Comparison of ENCODE assay signal across 8 cellular contexts in genomic region chr5:137754961-137755762, GRCh38. TPM values are rescaled to one million over a fixed set of nuclear protein-coding genes. Genes with fewer than 3 reads are reported as not detected.
A peak's percentile ranks its signal among the peaks of the same experiment; 100 is the strongest.
DNase-seq lines count a peak whose midpoint lies in the region; ATAC-seq lines count a peak whose summit lies in the region.

No MANE protein-coding gene starts in this region.

- peak overlapping the region; percentile 91 for H3K4me3 Mint-ChIP-seq in activated naive CD8-positive, alpha-beta T cell treated with anti-CD3 and anti-CD28 coated beads, Interleukin-2, amount 10 ng/mL, durations not matched to agents 7 days and 5 days

- peak overlapping the region; percentile 100 for H3K27ac Mint-ChIP-seq in activated naive CD8-positive, alpha-beta T cell treated with anti-CD3 and anti-CD28 coated beads, Interleukin-2, amount 10 ng/mL, durations not matched to agents 7 days and 5 days

- peaks cover 2% of the 10 kb centered on the region; the same call in 1 of the 2 replicates for H3K9me3 ChIP-seq in iPS-20b (ENCODE audit: insufficient read depth, low read depth, low read length)
- H3K9me3 ChIP-seq in stomach smooth muscle (ENCODE audit: control insufficient read depth in 2 of 2, low read length in 2 of 2) = no peaks in the 10 kb centered on the region

- H3K4me3 ChIP-seq in iPS-20b (ENCODE audit: low read length) (peak overlapping the region; percentile 77), stomach smooth muscle (ENCODE audit: low read length in 2 of 2) (peak overlapping the region; percentile 88 to 94)

- peak overlapping the region; percentile 99; the same call in 1 of the 2 replicates for H3K9ac ChIP-seq in iPS-20b (ENCODE audit: low read depth, low read length)
- H3K9ac ChIP-seq in stomach smooth muscle (ENCODE audit: low read length in 2 of 2) = peak overlapping the region; percentile 100

- POLR2A ChIA-PET in activated naive CD8-positive, alpha-beta T cell treated with anti-CD3 and anti-CD28 coated beads, Interleukin-2, amount 10 ng/mL, durations not matched to agents 7 days and 5 days (lab: Charles Lee) = interaction anchor here (0.6 to 2.6 kb wide), 10 partner anchors 18 to 275 kb away, joined by 3 to 47 read pairs (median 4); partner anchors contain the start of genes KLHL3 and PKD2L2

- peak overlapping the region; percentile 98 for H3K27ac ChIP-seq in iPS-20b (ENCODE audit: low read length)
- H3K27ac ChIP-seq in stomach smooth muscle (ENCODE audit: low read length) = peak overlapping the region; percentile 100

- H3K27me3 ChIP-seq in iPS-20b (ENCODE audit: insufficient read depth, low read length) (no peaks in the 10 kb centered on the region), stomach smooth muscle (ENCODE audit: control insufficient read depth in 1 of 2, insufficient read depth in 2 of 2, low read length in 2 of 2) (no peaks in the 10 kb centered on the region)

- peaks cover 27% of the 10 kb centered on the region for H3K36me3 Mint-ChIP-seq in activated naive CD8-positive, alpha-beta T cell treated with anti-CD3 and anti-CD28 coated beads, Interleukin-2, amount 10 ng/mL, durations not matched to agents 7 days and 5 days

- H3K4me1 ChIP-seq in iPS-20b (ENCODE audit: insufficient read depth, low read length) (peaks cover 5% of the 10 kb centered on the region; the same call in 1 of the 2 replicates), stomach smooth muscle (ENCODE audit: control insufficient read depth, insufficient read depth, low read length) (peaks cover 12% of the 10 kb centered on the region)

- ATAC-seq in GM19025 (IDR thresholded peaks at IDR 0.05; ENCODE audit: low read depth, unreplicated experiment) = peak; percentile 13
- peak; percentile 1 for ATAC-seq in HG03060 (IDR thresholded peaks at IDR 0.05; ENCODE audit: low read depth, unreplicated experiment)
- peak; percentile 21 for ATAC-seq in activated naive CD8-positive, alpha-beta T cell treated with anti-CD3 and anti-CD28 coated beads, Interleukin-2, amount 10 ng/mL, durations not matched to agents 7 days and 5 days (ENCODE audit: low read depth)
- ATAC-seq in GM21526 (IDR thresholded peaks at IDR 0.05; ENCODE audit: low FRiP score, unreplicated experiment) = no peak

- no peaks in the 10 kb centered on the region for H3K9me3 Mint-ChIP-seq in activated naive CD8-positive, alpha-beta T cell treated with anti-CD3 and anti-CD28 coated beads, Interleukin-2, amount 10 ng/mL, durations not matched to agents 7 days and 5 days

- H3K36me3 ChIP-seq in iPS-20b (ENCODE audit: insufficient read depth, low read depth, low read length) (peaks cover 30% of the 10 kb centered on the region), stomach smooth muscle (ENCODE audit: control insufficient read depth in 2 of 2, insufficient read depth in 2 of 2, low read length in 2 of 2) (no peaks in the 10 kb centered on the region)

- H3K27me3 Mint-ChIP-seq in activated naive CD8-positive, alpha-beta T cell treated with anti-CD3 and anti-CD28 coated beads, Interleukin-2, amount 10 ng/mL, durations not matched to agents 7 days and 5 days = peaks cover 2% of the 10 kb centered on the region

- no peak for DNase-seq in activated naive CD8-positive, alpha-beta T cell treated with anti-CD3 and anti-CD28 coated beads, Interleukin-2, amount 10 ng/mL, durations not matched to agents 7 days and 5 days
- DNase-seq in NCI-H748 (lab: John Stamatoyannopoulos, UW; ENCODE audit: unreplicated experiment) (no peak), germinal center (ENCODE audit: low spot score) (no peak)

- H3K4me1 Mint-ChIP-seq in activated naive CD8-positive, alpha-beta T cell treated with anti-CD3 and anti-CD28 coated beads, Interleukin-2, amount 10 ng/mL, durations not matched to agents 7 days and 5 days = peaks cover 24% of the 10 kb centered on the region

RNA-seq across cellular contexts. Expression of gene HNRNPA0, which starts 1.0 kb away (rescaled TPM):
- total RNA-seq in activated naive CD8-positive, alpha-beta T cell treated with anti-CD3 and anti-CD28 coated beads, Interleukin-2, amount 10 ng/mL, durations not matched to agents 7 days and 5 days = 10 to 100 TPM; 31.4 to 31.7 TPM

RNA-seq across cellular contexts. Expression of gene KLHL3, which starts 19.3 kb away (rescaled TPM):
- total RNA-seq in activated naive CD8-positive, alpha-beta T cell treated with anti-CD3 and anti-CD28 coated beads, Interleukin-2, amount 10 ng/mL, durations not matched to agents 7 days and 5 days = 10 to 100 TPM; 16.3 to 21.2 TPM
